ENCODE assay signal across 19 cellular contexts in the genomic region with DNA sequence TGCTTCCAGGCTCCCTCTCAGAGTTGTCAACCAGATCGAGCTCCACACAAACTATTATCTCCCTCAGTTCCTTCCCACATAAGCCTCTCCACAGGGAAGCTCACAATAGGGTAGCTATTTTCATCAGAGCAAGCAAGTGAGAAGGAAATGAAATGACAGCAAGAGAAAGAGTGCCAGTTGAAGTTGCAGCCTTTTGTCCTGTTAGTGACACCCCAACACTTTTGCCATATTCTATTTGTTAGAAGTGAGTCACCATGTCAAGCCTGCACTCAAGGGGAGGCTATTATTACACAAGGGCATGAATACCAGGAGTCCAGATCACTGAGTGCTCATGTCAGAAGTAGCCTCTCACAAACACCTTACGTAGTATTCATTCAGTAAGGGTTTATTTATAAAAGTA.
DNase-seq lines count a peak whose midpoint lies in the region; ATAC-seq and TF ChIP-seq lines count a peak whose summit lies in the region.
"Had no signal": no experiment of that assay in that cellular context is flagged by ENCODE, and none has a peak within 500 bp of the region (broad histone marks: within the 10 kb centered on the region; RNA-seq: fewer than 3 reads in every experiment).

No MANE protein-coding gene starts in this region.

- H3K36me3 Mint-ChIP-seq in activated CD8-positive, alpha-beta memory T cell treated with anti-CD3 and anti-CD28 coated beads, Interleukin-2, amount 10 ng/mL, durations not matched to agents 7 days and 5 days, result no peaks in the 10 kb centered on the region
- H3K36me3 Mint-ChIP-seq: activated naive CD8-positive, alpha-beta T cell had no signal

- TF ChIP-seq CTCF in RWPE1 (conservative IDR thresholded peaks at IDR 0.05; ENCODE audit: low read depth) (no peak), fibroblast of lung (conservative IDR thresholded peaks at IDR 0.05 in 1 of 2, IDR thresholded peaks at IDR 0.05 in 1 of 2; ENCODE audit: low read depth in 1 of 2, low read length in 2 of 2) (no peak)

- H2AFZ ChIP-seq in fibroblast of lung (ENCODE audit: low read length), result no peak overlapping the region

- CTCF ChIA-PET in RWPE1 (lab: Yijun Ruan, JAX), result no interaction called here
- CTCF ChIA-PET in activated CD8-positive, alpha-beta memory T cell treated with anti-CD3 and anti-CD28 coated beads, Interleukin-2, amount 10 ng/mL, durations not matched to agents 7 days and 5 days (lab: Charles Lee), result no interaction called here

- DNase-seq in AG20443 (ENCODE audit: low spot score) (peak; percentile 49), RWPE1 (ENCODE audit: low spot score) (peak; percentile 4), fibroblast of lung (ENCODE audit: low read depth in 2 of 2) (peak; percentile 67 to 80), kidney tubule cell (ENCODE audit: low spot score) (peak; percentile 39), cerebellum (ENCODE audit: low spot score) (no peak)
- no peak for DNase-seq in activated CD8-positive, alpha-beta memory T cell treated with anti-CD3 and anti-CD28 coated beads, Interleukin-2, amount 10 ng/mL, durations not matched to agents 7 days and 5 days
- DNase-seq: activated CD4-positive, alpha-beta T cell treated with anti-CD3 and anti-CD28 coated beads, Interleukin-2, amount 50 U/mL, for 1 hour; activated T-cell treated with anti-CD3 and anti-CD28 coated beads, Interleukin-2, amount 50 U/mL, for 4 hours; cerebellar nuclear complex; COR-L47; GDM1; head of caudate nucleus; NCI-H187 treated with DMSO at 0.1 percent for 48 hours; NCI-H510A treated with DMSO at 0.1 percent for 48 hours; stimulated activated CD4-positive, alpha-beta T cell treated with anti-CD3 and anti-CD28 coated beads, Interleukin-4, amount 100 ng/mL, for 1 hour had no signal

- ATAC-seq in GM21723 (IDR thresholded peaks at IDR 0.05; ENCODE audit: unreplicated experiment) (no peak), HG03460 (IDR thresholded peaks at IDR 0.05; ENCODE audit: unreplicated experiment) (no peak)
- ATAC-seq in activated CD8-positive, alpha-beta memory T cell treated with anti-CD3 and anti-CD28 coated beads, Interleukin-2, amount 10 ng/mL, durations not matched to agents 7 days and 5 days, result no peak
- ATAC-seq: activated T-cell treated with anti-CD3 and anti-CD28 coated beads, Interleukin-2, amount 50 U/mL, for 4 hours had no signal

- H4K20me1 ChIP-seq in fibroblast of lung (ENCODE audit: control insufficient read depth, extremely low read depth, insufficient read depth, low read length), result no peaks in the 10 kb centered on the region

- no peaks in the 10 kb centered on the region for H3K27me3 ChIP-seq in fibroblast of lung (ENCODE audit: control insufficient read depth, insufficient read depth, low read length)
- H3K27me3 ChIP-seq: suprapubic skin had no signal

- peaks cover 3% of the 10 kb centered on the region for H3K4me1 ChIP-seq in fibroblast of lung (ENCODE audit: control insufficient read depth, extremely low read depth, insufficient read depth, low read length)
- H3K4me1 ChIP-seq: suprapubic skin had no signal

- no peaks in the 10 kb centered on the region for H3K4me1 Mint-ChIP-seq in activated CD8-positive, alpha-beta memory T cell treated with anti-CD3 and anti-CD28 coated beads, Interleukin-2, amount 10 ng/mL, durations not matched to agents 7 days and 5 days

- H3K36me3 ChIP-seq in fibroblast of lung (ENCODE audit: control insufficient read depth, insufficient read depth, low read length), result no peaks in the 10 kb centered on the region
- H3K36me3 ChIP-seq: suprapubic skin had no signal

- H3K9me3 ChIP-seq in fibroblast of lung (ENCODE audit: control insufficient read depth, insufficient read depth, low read depth, low read length), result no peaks in the 10 kb centered on the region

- H3K4me2 ChIP-seq in fibroblast of lung (ENCODE audit: extremely low read depth, insufficient read depth, low read length), result no peak overlapping the region

- no peak overlapping the region for H3K27ac ChIP-seq in RWPE1
- no peak overlapping the region for H3K27ac ChIP-seq in fibroblast of lung (ENCODE audit: insufficient read depth, low read length)
- H3K27ac ChIP-seq: suprapubic skin had no signal

- no peak overlapping the region for H3K4me3 Mint-ChIP-seq in activated CD8-positive, alpha-beta memory T cell treated with anti-CD3 and anti-CD28 coated beads, Interleukin-2, amount 10 ng/mL, durations not matched to agents 7 days and 5 days
- H3K4me3 Mint-ChIP-seq: activated naive CD8-positive, alpha-beta T cell; activated T-cell treated with anti-CD3 and anti-CD28 coated beads, Interleukin-2, amount 50 U/mL, for 4 hours had no signal

- H3K4me3 ChIP-seq in fibroblast of lung (replicated peaks in 1 of 4; ENCODE audit: control extremely low read depth in 1 of 4, insufficient read depth in 1 of 4, low read depth in 3 of 4, low read length in 4 of 4), result no peak overlapping the region
- H3K4me3 ChIP-seq: suprapubic skin had no signal

- POLR2A ChIA-PET in RWPE1 (lab: Yijun Ruan, JAX; ENCODE audit: low non-redundant PET), result no interaction called here

- H3K9ac ChIP-seq in fibroblast of lung (ENCODE audit: insufficient read depth, low read length), result no peak overlapping the region

- H3K79me2 ChIP-seq in fibroblast of lung (ENCODE audit: control insufficient read depth, insufficient read depth, low read length), result no peaks in the 10 kb centered on the region

- no peak overlapping the region for H3K27ac Mint-ChIP-seq in activated CD8-positive, alpha-beta memory T cell treated with anti-CD3 and anti-CD28 coated beads, Interleukin-2, amount 10 ng/mL, durations not matched to agents 7 days and 5 days
- H3K27ac Mint-ChIP-seq: activated naive CD8-positive, alpha-beta T cell had no signal

- peaks cover 3% of the 10 kb centered on the region for H3K9me3 Mint-ChIP-seq in activated CD8-positive, alpha-beta memory T cell treated with anti-CD3 and anti-CD28 coated beads, Interleukin-2, amount 10 ng/mL, durations not matched to agents 7 days and 5 days (ENCODE audit: low read depth)

- no peaks in the 10 kb centered on the region for H3K27me3 Mint-ChIP-seq in activated CD8-positive, alpha-beta memory T cell treated with anti-CD3 and anti-CD28 coated beads, Interleukin-2, amount 10 ng/mL, durations not matched to agents 7 days and 5 days
- H3K27me3 Mint-ChIP-seq: activated naive CD8-positive, alpha-beta T cell had no signal

Comparison
In these comparisons a context has a peak if more than half of its experiments do, and no peak if none do; other contexts are left out.
1. DNase-seq: peak in AG20443 (single experiment), RWPE1 (single experiment), fibroblast of lung (2 of 2) and kidney tubule cell (single experiment); none in cerebellum (single experiment) and activated CD8-positive, alpha-beta memory T cell treated with anti-CD3 and anti-CD28 coated beads, Interleukin-2, amount 10 ng/mL, durations not matched to agents 7 days and 5 days (single experiment).